Comparison of ENCODE assay signal across 9 cellular contexts in genomic region chr13:97977982-97978381, GRCh38. TPM values are rescaled to one million over a fixed set of nuclear protein-coding genes. Genes with fewer than 3 reads are reported as not detected.
A peak's percentile ranks its signal among the peaks of the same experiment; 100 is the strongest.
DNase-seq lines count a peak whose midpoint lies in the region; ATAC-seq and TF ChIP-seq lines count a peak whose summit lies in the region.
"Had no signal": no experiment of that assay in that cellular context is flagged by ENCODE, and none has a peak within 500 bp of the region (broad histone marks: within the 10 kb centered on the region; RNA-seq: fewer than 3 reads in every experiment).

No MANE protein-coding gene starts in this region.

- no peak for DNase-seq in LNCaP clone FGC (ENCODE audit: low read depth)
- DNase-seq in choroid plexus epithelial cell (ENCODE audit: low read depth): no peak
- no peak for DNase-seq in natural killer cell
- no peak for DNase-seq in cerebellar nuclear complex (lab: John Stamatoyannopoulos, UW)
- DNase-seq in Peyer's patch: no peak
- DNase-seq: left colon had no signal

- H3K36me3 ChIP-seq in DOHH2 (ENCODE audit: control insufficient read depth, low read length): peaks cover 54% of the 10 kb centered on the region
- peaks cover 0 to 5% (median 0%) of the 10 kb centered on the region in 3 donors for H3K36me3 ChIP-seq in Peyer's patch

- H3K4me1 Mint-ChIP-seq in natural killer cell: peaks cover 21 to 32% of the 10 kb centered on the region in 2 donors

- H3K4me3 ChIP-seq in DOHH2 (ENCODE audit: low read length) (peak overlapping the region; percentile 82), LNCaP clone FGC (ENCODE audit: low read depth, low read length) (peak overlapping the region; percentile 77), choroid plexus epithelial cell (ENCODE audit: low read depth, low read length) (peak overlapping the region; percentile 86), Peyer's patch (no peak overlapping the region)

- no peaks in the 10 kb centered on the region for H3K9me2 ChIP-seq in DOHH2 (replicated peaks; ENCODE audit: control insufficient read depth, low read length)

- H3K4me1 ChIP-seq in DOHH2 (ENCODE audit: control insufficient read depth, low read length) (peaks cover 43% of the 10 kb centered on the region), Peyer's patch (peaks cover 0 to 20% (median 3%) of the 10 kb centered on the region in 4 donors)

- peaks cover 27% of the 10 kb centered on the region for H4K20me1 ChIP-seq in DOHH2 (ENCODE audit: control insufficient read depth, insufficient read depth, low read depth, low read length)

- H3K9me3 ChIP-seq in DOHH2 (ENCODE audit: control insufficient read depth, insufficient read depth, low read length) (no peaks in the 10 kb centered on the region), Peyer's patch (no peaks in the 10 kb centered on the region)

- ATAC-seq in natural killer cell (no peak), HG03108 (IDR thresholded peaks at IDR 0.05; ENCODE audit: unreplicated experiment) (no peak), HG03520 (IDR thresholded peaks at IDR 0.05; ENCODE audit: unreplicated experiment) (no peak)
- ATAC-seq: left colon had no signal

- peak overlapping the region in 1 of 2 donors; percentile 91 for H3K27ac Mint-ChIP-seq in natural killer cell

- no peaks in the 10 kb centered on the region for H3K27me3 Mint-ChIP-seq in natural killer cell (ENCODE audit: low read depth in 2 of 2)

- H3K27me3 ChIP-seq in DOHH2 (ENCODE audit: control insufficient read depth, low read length) (no peaks in the 10 kb centered on the region), Peyer's patch (no peaks in the 10 kb centered on the region)

- no peak for TF ChIP-seq POLR2A in Peyer's patch (IDR thresholded peaks at IDR 0.05)

- peak overlapping the region; percentile 94 for H3K4me3 Mint-ChIP-seq in natural killer cell

- peaks cover 66% of the 10 kb centered on the region for H3K79me2 ChIP-seq in DOHH2 (ENCODE audit: control insufficient read depth, low read length)

- H3K36me3 Mint-ChIP-seq in natural killer cell: no peaks in the 10 kb centered on the region

- intact Hi-C loops in natural killer cell (cut with micrococcal nuclease): no loop called here

- H3K27ac ChIP-seq in DOHH2 (ENCODE audit: low read depth, low read length) (no peak overlapping the region), Peyer's patch (no peak overlapping the region)

- H3K4me2 ChIP-seq in DOHH2 (ENCODE audit: low read length): peak overlapping the region; percentile 71

- H3K9me3 Mint-ChIP-seq in natural killer cell: no peaks in the 10 kb centered on the region

- TF ChIP-seq CTCF in DOHH2 (IDR thresholded peaks at IDR 0.05; ENCODE audit: low read depth, low read length, poor library complexity, severe bottlenecking) (no peak), LNCaP clone FGC (IDR thresholded peaks at IDR 0.05; ENCODE audit: control insufficient read depth, extremely low read depth, insufficient read depth) (no peak), choroid plexus epithelial cell (conservative IDR thresholded peaks at IDR 0.05; ENCODE audit: low read depth, low read length) (no peak), natural killer cell (IDR thresholded peaks at IDR 0.05) (no peak), Peyer's patch (IDR thresholded peaks at IDR 0.05) (no peak)

- peaks cover 3% of the 10 kb centered on the region for H3F3A ChIP-seq in DOHH2 (ENCODE audit: control insufficient read depth, insufficient read depth)

RNA-seq across cellular contexts. Expression of gene IPO5, which starts 24.5 kb away (rescaled TPM):
- 10 to 100 TPM; 59.9 to 83.9 (median 71.2) TPM for total RNA-seq in natural killer cell
- 100 to 1,000 TPM in 1 of 4 donors, 10 to 100 TPM in 3; 29.8 to 101 (median 42.1) TPM for total RNA-seq in Peyer's patch

Comparison
In these comparisons a context has a peak if more than half of its experiments do, and no peak if none do; other contexts are left out.
1. H3K4me3 ChIP-seq: peak in DOHH2 (single experiment), LNCaP clone FGC (single experiment) and choroid plexus epithelial cell (single experiment); none in Peyer's patch (0 of 4).